1 cellular context compared by ENCODE assay signal in the genomic region with DNA sequence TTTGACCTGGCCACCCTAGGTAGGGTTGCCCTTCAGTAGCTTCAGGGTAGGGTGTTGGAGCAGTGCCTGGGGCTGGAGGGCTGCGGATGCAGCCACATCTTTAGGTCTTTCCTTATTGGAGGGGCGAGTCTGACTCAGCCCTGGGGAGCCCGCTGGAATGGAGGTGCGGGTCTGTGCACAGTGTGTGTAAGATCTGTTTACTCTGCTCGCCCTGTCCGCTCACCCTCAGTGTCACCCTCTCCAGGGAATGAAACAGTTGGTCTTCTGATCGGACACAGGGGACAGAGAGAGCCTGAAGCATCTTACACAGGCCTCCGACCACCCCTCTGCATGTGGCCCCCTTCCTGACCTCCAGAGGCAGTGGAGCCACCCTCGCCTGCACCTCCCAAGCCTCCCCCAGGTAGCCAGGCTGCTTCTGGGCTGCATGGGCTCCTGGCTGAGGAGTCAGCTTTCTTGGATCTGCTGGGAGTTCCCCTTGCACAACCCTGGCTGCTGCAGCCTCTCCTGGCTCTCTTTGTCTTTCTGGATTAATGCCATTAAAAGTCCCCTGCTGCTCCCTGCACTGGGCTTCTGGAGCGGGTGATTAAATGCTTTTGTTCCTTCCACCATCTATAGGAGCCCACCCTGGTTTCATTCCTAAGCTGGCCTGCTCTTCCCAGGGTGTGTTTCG.
TF ChIP-seq lines count a peak whose summit lies in the region.

No MANE protein-coding gene starts in this region.

TF ChIP-seq in A549, 52 proteins besides CTCF, POLR2A, EP300 and RAD21 (continued from another document):
- no peak for TF ChIP-seq REST (IDR thresholded peaks at IDR 0.05)
- no peak for TF ChIP-seq MYC (IDR thresholded peaks at IDR 0.05; ENCODE audit: borderline replicate concordance, low read length)
- TF ChIP-seq TFCP2L1 (CRISPR knock-in tag; IDR thresholded peaks at IDR 0.05): no peak
- TF ChIP-seq EHF (CRISPR knock-in tag; IDR thresholded peaks at IDR 0.05): no peak
- no peak for TF ChIP-seq BHLHE40 (IDR thresholded peaks at IDR 0.05; ENCODE audit: low read depth, low read length)
- TF ChIP-seq, protein P1, sequence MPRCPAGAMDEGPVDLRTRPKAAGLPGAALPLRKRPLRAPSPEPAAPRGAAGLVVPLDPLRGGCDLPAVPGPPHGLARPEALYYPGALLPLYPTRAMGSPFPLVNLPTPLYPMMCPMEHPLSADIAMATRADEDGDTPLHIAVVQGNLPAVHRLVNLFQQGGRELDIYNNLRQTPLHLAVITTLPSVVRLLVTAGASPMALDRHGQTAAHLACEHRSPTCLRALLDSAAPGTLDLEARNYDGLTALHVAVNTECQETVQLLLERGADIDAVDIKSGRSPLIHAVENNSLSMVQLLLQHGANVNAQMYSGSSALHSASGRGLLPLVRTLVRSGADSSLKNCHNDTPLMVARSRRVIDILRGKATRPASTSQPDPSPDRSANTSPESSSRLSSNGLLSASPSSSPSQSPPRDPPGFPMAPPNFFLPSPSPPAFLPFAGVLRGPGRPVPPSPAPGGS (IDR thresholded peaks at IDR 0.05): no peak
- no peak for TF ChIP-seq NPAS2 (CRISPR knock-in tag; IDR thresholded peaks at IDR 0.05; ENCODE audit: borderline replicate concordance)
- no peak for TF ChIP-seq ZSCAN20 (CRISPR knock-in tag; IDR thresholded peaks at IDR 0.05)
- TF ChIP-seq GATA3 (IDR thresholded peaks at IDR 0.05; ENCODE audit: borderline replicate concordance): no peak
- TF ChIP-seq CBX8 (IDR thresholded peaks at IDR 0.05): no peak
- TF ChIP-seq, protein P2, sequence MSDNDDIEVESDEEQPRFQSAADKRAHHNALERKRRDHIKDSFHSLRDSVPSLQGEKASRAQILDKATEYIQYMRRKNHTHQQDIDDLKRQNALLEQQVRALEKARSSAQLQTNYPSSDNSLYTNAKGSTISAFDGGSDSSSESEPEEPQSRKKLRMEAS (IDR thresholded peaks at IDR 0.05): no peak
- no peak for TF ChIP-seq CBX2 (IDR thresholded peaks at IDR 0.05; ENCODE audit: borderline replicate concordance, low read depth)
